26 cellular contexts compared by ENCODE assay signal in genomic region chr7:79290841-79291497, GRCh38.
DNase-seq lines count a peak whose midpoint lies in the region; ATAC-seq and TF ChIP-seq lines count a peak whose summit lies in the region.
"Had no signal": no experiment of that assay in that cellular context is flagged by ENCODE, and none has a peak within 500 bp of the region (broad histone marks: within the 10 kb centered on the region; RNA-seq: fewer than 3 reads in every experiment).

No MANE protein-coding gene starts in this region.

- no peaks in the 10 kb centered on the region for H3K36me3 ChIP-seq in ACC112 (ENCODE audit: insufficient read depth, low read length)
- no peaks in the 10 kb centered on the region for H3K36me3 ChIP-seq in IMR-90 (ENCODE audit: control insufficient read depth, insufficient read depth, low read length)
- H3K36me3 ChIP-seq: adrenal gland, BE2C, heart right ventricle, neutrophil had no signal

- H2BK20ac ChIP-seq in IMR-90 (ENCODE audit: low read depth, low read length), result 0 out of 2 replicates have a peak overlapping the region, but pooled peaks have one; percentile 16

- H3K9ac ChIP-seq in IMR-90 (ENCODE audit: low read depth, low read length), result no peak overlapping the region

- BruUV-seq in IMR-90 (replicated peaks; lab: Mats Ljungman, UMichigan), result no TSS peak

- POLR2A ChIA-PET in IMR-90 (lab: Charles Lee; ENCODE audit: unreplicated experiment), result no interaction called here

- peak overlapping the region; percentile 41; the same call in 1 of the 2 replicates for H3K18ac ChIP-seq in IMR-90 (ENCODE audit: low read depth, low read length)

- TF ChIP-seq POLR2A in IMR-90 (IDR thresholded peaks at IDR 0.05; ENCODE audit: low read depth, low read length), result no peak

- no peak overlapping the region for H2BK120ac ChIP-seq in IMR-90 (ENCODE audit: low read depth, low read length)

- H4K5ac ChIP-seq in IMR-90 (ENCODE audit: low read depth, low read length), result no peak overlapping the region

- H3K4me2 ChIP-seq in IMR-90 (ENCODE audit: low read depth, low read length), result peak overlapping the region; percentile 47; the same call in 1 of the 2 replicates

- H3K4me1 ChIP-seq in ACC112 (ENCODE audit: control insufficient read depth, insufficient read depth, low read length, unreplicated experiment) (peaks cover 37% of the 10 kb centered on the region), IMR-90 (ENCODE audit: control insufficient read depth, insufficient read depth, low read length) (peaks cover 10% of the 10 kb centered on the region), foreskin keratinocyte (peaks cover 17% of the 10 kb centered on the region)
- H3K4me1 ChIP-seq: adrenal gland, BE2C, heart right ventricle, psoas muscle had no signal

- no peak overlapping the region for H3K4ac ChIP-seq in IMR-90 (ENCODE audit: low read depth, low read length)

- dilution Hi-C loops in IMR-90 (cut with HindIII; ENCODE audit: low sequenced_read_pairs, unreplicated experiment), result no loop called here

- no peaks in the 10 kb centered on the region for H3K79me2 ChIP-seq in ACC112 (ENCODE audit: control insufficient read depth, insufficient read depth, low read length, unreplicated experiment)

- H4K91ac ChIP-seq in IMR-90 (ENCODE audit: insufficient read depth, low read depth, low read length), result no peak overlapping the region

- TF ChIP-seq CTCF in IMR-90 (conservative IDR thresholded peaks at IDR 0.05; ENCODE audit: low read depth, low read length) (no peak), foreskin keratinocyte (conservative IDR thresholded peaks at IDR 0.05) (no peak)

- H3K4me3 ChIP-seq in ACC112 (ENCODE audit: low read depth, low read length) (peak overlapping the region; percentile 49), IMR-90 (ENCODE audit: insufficient read depth, low read depth, low read length) (no peak overlapping the region)
- H3K4me3 ChIP-seq: adrenal gland, coronary artery, GM12878, heart right ventricle, psoas muscle had no signal

- no peak for TF ChIP-seq RAD21 in IMR-90 (IDR thresholded peaks at IDR 0.05; ENCODE audit: low read length)

- H2AFZ ChIP-seq in ACC112 (ENCODE audit: low read length, unreplicated experiment) (no peak overlapping the region), IMR-90 (replicated peaks; ENCODE audit: low read length, poor library complexity) (no peak overlapping the region)

- peaks cover 14 to 29% of the 10 kb centered on the region in 2 experiments; a peak in 3 of 4 replicates for H3K79me1 ChIP-seq in IMR-90 (ENCODE audit: low read depth in 1 of 2, low read length in 2 of 2)

- no peaks in the 10 kb centered on the region for H4K20me1 ChIP-seq in IMR-90 (ENCODE audit: insufficient read depth, low read length)

- ATAC-seq in IMR-90 (ENCODE audit: low read depth), result peak; percentile 37; the same call in 1 of the 2 replicates
- peak; percentile 88 for ATAC-seq in foreskin keratinocyte
- no peak for ATAC-seq in GM18861 (IDR thresholded peaks at IDR 0.05; ENCODE audit: unreplicated experiment)
- no peak for ATAC-seq in GM19023 (IDR thresholded peaks at IDR 0.05; ENCODE audit: unreplicated experiment)
- ATAC-seq: activated CD4-positive, alpha-beta T cell treated with anti-CD3 and anti-CD28 coated beads for 36 hours; effector memory CD8-positive, alpha-beta T cell; GM12878; heart right ventricle; left cardiac atrium; psoas muscle; T-helper 17 cell had no signal

- in situ Hi-C loops in IMR-90 (cut with MboI; ENCODE audit: low sequenced_read_pairs), result no loop called here

- H2AK9ac ChIP-seq in IMR-90 (replicated peaks; ENCODE audit: low read depth, low read length, poor library complexity), result no peak overlapping the region

- no peak overlapping the region for H2BK15ac ChIP-seq in IMR-90 (ENCODE audit: low read depth, low read length)

- H3K23ac ChIP-seq in IMR-90 (ENCODE audit: low read depth, low read length), result no peak overlapping the region

- H3K27ac ChIP-seq in ACC112 (ENCODE audit: low read depth, low read length), result peak overlapping the region; percentile 75
- H3K27ac ChIP-seq in IMR-90 (ENCODE audit: insufficient read depth, low read length), result no peak overlapping the region
- H3K27ac ChIP-seq in foreskin keratinocyte, result peak overlapping the region; percentile 76
- H3K27ac ChIP-seq: adrenal gland, coronary artery, heart right ventricle, neutrophil, psoas muscle had no signal

- no peaks in the 10 kb centered on the region for H3K9me3 ChIP-seq in IMR-90 (ENCODE audit: control insufficient read depth, insufficient read depth, low read length)
- H3K9me3 ChIP-seq: adrenal gland, BE2C, heart right ventricle, neutrophil, psoas muscle had no signal

- no CpG with 5 or more reads among the region's 4 CpGs for WGBS in IMR-90 (ENCODE audit: extremely low coverage in 2 of 2, insufficient read length in 1 of 2), 2 experiments

- H3K14ac ChIP-seq in IMR-90 (replicated peaks; ENCODE audit: low read depth, low read length), result no peak overlapping the region

- H3K56ac ChIP-seq in IMR-90 (ENCODE audit: extremely low read depth, insufficient read depth, low read length), result no peak overlapping the region

- no peak overlapping the region; a peak in 1 of 4 replicates for H4K8ac ChIP-seq in IMR-90 (ENCODE audit: low read depth in 2 of 2, low read length in 2 of 2)

- CTCF ChIA-PET in IMR-90 (lab: Yijun Ruan, JAX), result no interaction called here

- H2AK5ac ChIP-seq in IMR-90 (ENCODE audit: low read depth, low read length), result no peak overlapping the region

- H3K27me3 ChIP-seq in ACC112 (ENCODE audit: insufficient read depth, low read length) (no peaks in the 10 kb centered on the region), IMR-90 (ENCODE audit: control insufficient read depth, insufficient read depth, low read length) (no peaks in the 10 kb centered on the region), foreskin keratinocyte (no peaks in the 10 kb centered on the region)
- H3K27me3 ChIP-seq: adrenal gland, BE2C, heart right ventricle had no signal

- DNase-seq in IMR-90, result peak; percentile 70
- peak; percentile 52 for DNase-seq in amniotic epithelial cell (ENCODE audit: low read depth)
- DNase-seq in foreskin keratinocyte, result peak; percentile 69 to 87
- no peak for DNase-seq in DMS79 treated with DMSO at 0.1 percent for 48 hours (lab: John Stamatoyannopoulos, UW)
- no peak for DNase-seq in NCI-H1694 treated with DMSO at 0.1 percent for 48 hours (lab: John Stamatoyannopoulos, UW)
- DNase-seq: activated CD4-positive, alpha-beta T cell treated with anti-CD3 and anti-CD28 coated beads for 36 hours; activated CD8-positive, alpha-beta memory T cell treated with anti-CD3 and anti-CD28 coated beads for 24 hours; activated T-cell treated with anti-CD3 and anti-CD28 coated beads, Interleukin-2, amount 50 U/mL, for 1 hour; adrenal gland; BE2C; effector memory CD8-positive, alpha-beta T cell; heart right ventricle; left cardiac atrium; MM.1S; NCI-H1436; NCI-H510A treated with DMSO at 0.1 percent for 48 hours; NK-92 treated with Interleukin-12 subunit alpha and Interleukin-12 subunit beta, amount 100 ng/mL, for 24 hours; psoas muscle; T-helper 17 cell; trophoblast cell had no signal

- intact Hi-C loops in IMR-90 (cut with micrococcal nuclease), result loop anchor here (10.0 kb wide), 1 partner anchor 514 kb away; no protein-coding TSS in a partner anchor

- H2BK5ac ChIP-seq in IMR-90 (ENCODE audit: low read depth, low read length, poor library complexity, severe bottlenecking), result peak overlapping the region; percentile 88

- H3K9me1 ChIP-seq in IMR-90 (ENCODE audit: insufficient read depth, low read length), result peaks cover 3% of the 10 kb centered on the region; the same call in 1 of the 2 replicates

TF ChIP-seq in IMR-90, 13 proteins besides CTCF, POLR2A, EP300 and RAD21:
- no peak for TF ChIP-seq RCOR1 (IDR thresholded peaks at IDR 0.05; ENCODE audit: insufficient replicate concordance, low read length)
- TF ChIP-seq SMC3 (IDR thresholded peaks at IDR 0.05; ENCODE audit: low read depth, low read length), result no peak
- TF ChIP-seq CEBPB (IDR thresholded peaks at IDR 0.05; ENCODE audit: low read depth, low read length), result no peak
- no peak for TF ChIP-seq NFE2L2 (IDR thresholded peaks at IDR 0.05; ENCODE audit: low read depth, low read length)
- TF ChIP-seq FOS (IDR thresholded peaks at IDR 0.05; ENCODE audit: low read depth, low read length), result no peak
- TF ChIP-seq RFX5 (IDR thresholded peaks at IDR 0.05; ENCODE audit: low read depth, low read length), result no peak
- no peak for TF ChIP-seq CHD1 (IDR thresholded peaks at IDR 0.05; ENCODE audit: low read depth, low read length)
- TF ChIP-seq BHLHE40 (IDR thresholded peaks at IDR 0.05; ENCODE audit: low read depth, low read length), result no peak
- no peak for TF ChIP-seq MXI1 (IDR thresholded peaks at IDR 0.05; ENCODE audit: borderline replicate concordance, low read depth, low read length)
- no peak for TF ChIP-seq MAZ (IDR thresholded peaks at IDR 0.05; ENCODE audit: borderline replicate concordance, low read depth, low read length)
- no peak for TF ChIP-seq ELK1 (IDR thresholded peaks at IDR 0.05; ENCODE audit: borderline replicate concordance, low read depth, low read length)
- no peak for TF ChIP-seq MAFK (IDR thresholded peaks at IDR 0.05; ENCODE audit: low read depth, low read length)
- TF ChIP-seq USF2 (IDR thresholded peaks at IDR 0.05; ENCODE audit: low read depth, low read length), result no peak
TF ChIP-seq in IMR-90: peak in this region for 0.

Comparison
In these comparisons a context has a peak if more than half of its experiments do, and no peak if none do; other contexts are left out.
1. ATAC-seq: peak in IMR-90 (single experiment) and foreskin keratinocyte (single experiment); none in GM18861 (single experiment) and GM19023 (single experiment).
2. DNase-seq: peak in IMR-90 (single experiment), amniotic epithelial cell (single experiment) and foreskin keratinocyte (2 of 2); none in DMS79 treated with DMSO at 0.1 percent for 48 hours (single experiment) and NCI-H1694 treated with DMSO at 0.1 percent for 48 hours (single experiment).